9 cellular contexts compared by ENCODE assay signal in the genomic region with DNA sequence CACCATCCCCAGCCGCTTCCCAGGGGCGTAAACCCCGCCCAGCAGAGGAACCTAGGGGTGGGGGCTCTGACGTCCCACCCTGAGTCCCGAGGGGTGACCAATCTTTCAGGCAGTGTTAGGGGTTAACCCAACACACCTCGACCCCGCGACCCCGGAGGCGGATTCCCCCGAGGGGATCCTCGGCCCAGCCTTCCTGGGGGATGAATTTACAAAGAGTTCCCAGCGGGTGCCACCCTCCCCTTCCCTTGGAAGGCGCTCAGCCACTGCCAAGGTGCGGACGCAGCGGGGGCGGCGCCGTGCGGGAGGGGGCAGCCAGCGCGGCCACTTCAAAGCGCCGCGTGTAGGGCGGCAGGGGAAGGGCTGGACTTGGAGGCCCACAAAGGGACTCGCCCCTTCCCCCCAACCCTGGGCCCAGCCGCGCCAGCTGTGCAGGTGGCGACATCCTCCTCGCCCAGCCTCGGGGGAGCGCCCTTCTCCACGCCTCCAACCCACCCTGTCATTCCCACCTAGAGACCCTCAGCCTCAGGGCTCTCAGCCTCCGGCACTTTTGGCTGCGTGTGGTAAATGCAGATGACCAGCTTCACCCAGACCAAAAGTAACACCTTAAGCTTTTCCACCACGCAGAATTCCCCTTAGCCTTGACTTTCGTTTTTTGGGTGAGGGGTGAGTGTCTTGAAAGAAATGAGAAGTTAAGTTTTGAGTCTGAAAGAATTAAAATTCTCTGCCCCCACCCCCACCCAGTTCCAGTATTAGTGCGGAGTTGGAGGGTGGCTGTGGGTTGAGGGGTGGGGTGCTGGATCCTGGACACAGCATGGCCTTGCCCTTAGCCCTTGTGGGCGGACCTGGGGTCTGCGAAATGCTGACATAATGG. TPM values are rescaled to one million over a fixed set of nuclear protein-coding genes. Genes with fewer than 3 reads are reported as not detected.
A peak's percentile ranks its signal among the peaks of the same experiment; 100 is the strongest.
DNase-seq lines count a peak whose midpoint lies in the region; ATAC-seq, FAIRE-seq and TF ChIP-seq lines count a peak whose summit lies in the region.
"Had no signal": no experiment of that assay in that cellular context is flagged by ENCODE, and none has a peak within 500 bp of the region (broad histone marks: within the 10 kb centered on the region; RNA-seq: fewer than 3 reads in every experiment).

No MANE protein-coding gene starts in this region.

- H3K4me3 ChIP-seq in right atrium auricular region (peak overlapping the region; percentile 22 to 43), small intestine (ENCODE audit: low read depth in 1 of 2, low read length in 2 of 2) (peak overlapping the region in 1 of 2 donors; percentile 41)

- H3K27ac ChIP-seq in right atrium auricular region (no peak overlapping the region), small intestine (ENCODE audit: low read depth in 1 of 2, low read length in 1 of 2) (no peak overlapping the region)

- H3K27me3 ChIP-seq in right atrium auricular region (no peaks in the 10 kb centered on the region), small intestine (ENCODE audit: control insufficient read depth in 2 of 2, insufficient read depth in 2 of 2, low read length in 2 of 2) (peaks cover 3 to 7% of the 10 kb centered on the region in 2 donors)

- no peaks in the 10 kb centered on the region for H3K9me3 Mint-ChIP-seq in activated CD8-positive, alpha-beta memory T cell treated with anti-CD3 and anti-CD28 coated beads, Interleukin-2, amount 10 ng/mL, durations not matched to agents 7 days and 5 days (ENCODE audit: low read depth)
- H3K9me3 Mint-ChIP-seq in activated T-cell treated with anti-CD3 and anti-CD28 coated beads, Interleukin-2, amount 50 U/mL, for 72 hours, result no peaks in the 10 kb centered on the region

- no peaks in the 10 kb centered on the region for H3K36me3 Mint-ChIP-seq in activated CD8-positive, alpha-beta memory T cell treated with anti-CD3 and anti-CD28 coated beads, Interleukin-2, amount 10 ng/mL, durations not matched to agents 7 days and 5 days
- peaks cover 4 to 9% of the 10 kb centered on the region in 2 donors for H3K36me3 Mint-ChIP-seq in activated T-cell treated with anti-CD3 and anti-CD28 coated beads, Interleukin-2, amount 50 U/mL, for 72 hours (ENCODE audit: insufficient read depth in 2 of 2)

- H3K36me3 ChIP-seq in right atrium auricular region (no peaks in the 10 kb centered on the region), small intestine (ENCODE audit: control insufficient read depth in 2 of 2, insufficient read depth in 2 of 2, low read length in 2 of 2) (no peaks in the 10 kb centered on the region)

- H3K4me1 ChIP-seq in right atrium auricular region (peaks cover 0 to 11% of the 10 kb centered on the region in 2 donors), small intestine (ENCODE audit: control insufficient read depth in 2 of 2, insufficient read depth in 1 of 2, low read depth in 1 of 2, low read length in 1 of 2) (no peaks in the 10 kb centered on the region)

- DNase-seq in activated CD8-positive, alpha-beta memory T cell treated with anti-CD3 and anti-CD28 coated beads for 24 hours, result peak; percentile 80
- DNase-seq in activated CD8-positive, alpha-beta memory T cell treated with anti-CD3 and anti-CD28 coated beads, Interleukin-2, amount 10 ng/mL, durations not matched to agents 7 days and 5 days, result no peak
- peak; percentile 63 to 68 for DNase-seq in activated T-cell treated with anti-CD3 and anti-CD28 coated beads, Interleukin-2, amount 50 U/mL, for 72 hours
- DNase-seq in right atrium auricular region (ENCODE audit: low spot score) (no peak), small intestine (peak; percentile 35), NCI-H510A treated with DMSO at 0.1 percent for 48 hours (lab: John Stamatoyannopoulos, UW) (no peak), SW 1271 (lab: John Stamatoyannopoulos, UW) (no peak)
- DNase-seq: DND-41 had no signal

- WGBS in small intestine, 3 donors, result 7 to 12% (median 8%) methylated on average over 28 to 42 of the region's 42 CpGs

- ATAC-seq in activated CD8-positive, alpha-beta memory T cell treated with anti-CD3 and anti-CD28 coated beads, Interleukin-2, amount 10 ng/mL, durations not matched to agents 7 days and 5 days, result no peak
- ATAC-seq in activated T-cell treated with anti-CD3 and anti-CD28 coated beads, Interleukin-2, amount 50 U/mL, for 72 hours (replicated peaks in 1 of 2), result peak; percentile 69 to 70
- no peak for ATAC-seq in HG02884 (IDR thresholded peaks at IDR 0.05; ENCODE audit: unreplicated experiment)

- H3K9me3 ChIP-seq in right atrium auricular region, result no peaks in the 10 kb centered on the region
- no peaks in the 10 kb centered on the region for H3K9me3 ChIP-seq in small intestine (ENCODE audit: control insufficient read depth, low read depth)

- FAIRE-seq in small intestine (lab: Jason Lieb, UNC), result no peak

- TF ChIP-seq CTCF in right atrium auricular region (IDR thresholded peaks at IDR 0.05), result no peak

- H3K27me3 Mint-ChIP-seq in activated CD8-positive, alpha-beta memory T cell treated with anti-CD3 and anti-CD28 coated beads, Interleukin-2, amount 10 ng/mL, durations not matched to agents 7 days and 5 days, result peaks cover 53% of the 10 kb centered on the region
- no peaks in the 10 kb centered on the region for H3K27me3 Mint-ChIP-seq in activated T-cell treated with anti-CD3 and anti-CD28 coated beads, Interleukin-2, amount 50 U/mL, for 72 hours (ENCODE audit: low read depth)

- CTCF ChIA-PET in activated CD8-positive, alpha-beta memory T cell treated with anti-CD3 and anti-CD28 coated beads, Interleukin-2, amount 10 ng/mL, durations not matched to agents 7 days and 5 days (lab: Charles Lee), result interaction anchor here (3.5 kb wide), 1 partner anchor 32 kb away, joined by 18 read pairs; no protein-coding TSS in a partner anchor

- H3K4me3 Mint-ChIP-seq in activated CD8-positive, alpha-beta memory T cell treated with anti-CD3 and anti-CD28 coated beads, Interleukin-2, amount 10 ng/mL, durations not matched to agents 7 days and 5 days, result no peak overlapping the region
- H3K4me3 Mint-ChIP-seq in activated T-cell treated with anti-CD3 and anti-CD28 coated beads, Interleukin-2, amount 50 U/mL, for 72 hours, result peak overlapping the region; percentile 86 to 93

- no peak overlapping the region for H3K27ac Mint-ChIP-seq in activated CD8-positive, alpha-beta memory T cell treated with anti-CD3 and anti-CD28 coated beads, Interleukin-2, amount 10 ng/mL, durations not matched to agents 7 days and 5 days
- peak overlapping the region; percentile 74 for H3K27ac Mint-ChIP-seq in activated T-cell treated with anti-CD3 and anti-CD28 coated beads, Interleukin-2, amount 50 U/mL, for 72 hours

- H3K4me1 Mint-ChIP-seq in activated CD8-positive, alpha-beta memory T cell treated with anti-CD3 and anti-CD28 coated beads, Interleukin-2, amount 10 ng/mL, durations not matched to agents 7 days and 5 days, result peaks cover 15% of the 10 kb centered on the region
- H3K4me1 Mint-ChIP-seq in activated T-cell treated with anti-CD3 and anti-CD28 coated beads, Interleukin-2, amount 50 U/mL, for 72 hours (ENCODE audit: low read depth), result peaks cover 88% of the 10 kb centered on the region

RNA-seq across cellular contexts. Expression of a gene that starts 43.3 kb away (rescaled TPM):
- 1 to 10 TPM; 7.0 to 7.9 TPM for total RNA-seq in activated CD8-positive, alpha-beta memory T cell treated with anti-CD3 and anti-CD28 coated beads, Interleukin-2, amount 10 ng/mL, durations not matched to agents 7 days and 5 days
- 100 to 1,000 TPM; 142 to 265 TPM for total RNA-seq in activated T-cell treated with anti-CD3 and anti-CD28 coated beads, Interleukin-2, amount 50 U/mL, for 72 hours
- total RNA-seq in right atrium auricular region, result 1 to 10 TPM; 1.3 to 1.7 TPM
- 10 to 100 TPM; 11.3 to 13.3 (median 11.4) TPM for polyA plus RNA-seq in small intestine

Comparison
In these comparisons a context has a peak if more than half of its experiments do, and no peak if none do; other contexts are left out.
1. DNase-seq: peak in activated CD8-positive, alpha-beta memory T cell treated with anti-CD3 and anti-CD28 coated beads for 24 hours (single experiment), activated T-cell treated with anti-CD3 and anti-CD28 coated beads, Interleukin-2, amount 50 U/mL, for 72 hours (2 of 2) and small intestine (single experiment); none in activated CD8-positive, alpha-beta memory T cell treated with anti-CD3 and anti-CD28 coated beads, Interleukin-2, amount 10 ng/mL, durations not matched to agents 7 days and 5 days (single experiment), right atrium auricular region (single experiment), NCI-H510A treated with DMSO at 0.1 percent for 48 hours (single experiment) and SW 1271 (0 of 2).
2. ATAC-seq: peak in activated T-cell treated with anti-CD3 and anti-CD28 coated beads, Interleukin-2, amount 50 U/mL, for 72 hours (2 of 2); none in activated CD8-positive, alpha-beta memory T cell treated with anti-CD3 and anti-CD28 coated beads, Interleukin-2, amount 10 ng/mL, durations not matched to agents 7 days and 5 days (single experiment) and HG02884 (single experiment).
3. RNA of a gene that starts 43.3 kb away (total RNA-seq): 142 to 265 TPM in activated T-cell treated with anti-CD3 and anti-CD28 coated beads, Interleukin-2, amount 50 U/mL, for 72 hours; 7.0 to 7.9 TPM in activated CD8-positive, alpha-beta memory T cell treated with anti-CD3 and anti-CD28 coated beads, Interleukin-2, amount 10 ng/mL, durations not matched to agents 7 days and 5 days and 1.3 to 1.7 TPM in right atrium auricular region; every median in the first group is over 10 times any median in the second.